In the genomic region with DNA sequence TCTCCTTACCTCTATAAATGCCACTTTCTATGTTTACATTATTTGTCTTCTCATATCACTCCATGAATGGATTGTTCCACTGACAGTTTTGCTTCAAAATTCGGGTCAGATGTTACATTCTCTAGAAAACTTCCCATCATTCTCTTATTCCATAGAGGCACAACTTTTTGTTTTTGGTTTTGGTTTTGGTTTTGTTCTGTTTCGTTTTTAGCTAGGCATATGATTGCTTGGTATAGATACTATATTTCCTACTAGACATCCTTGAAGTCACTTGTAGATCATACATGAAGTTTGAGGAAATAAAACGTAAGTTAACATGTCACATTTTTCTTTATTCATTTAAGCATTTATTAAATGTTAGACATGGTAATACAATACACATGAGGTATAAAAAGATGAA, we compare ENCODE assay signal across 20 cellular contexts.
"Had no signal": no experiment of that assay in that cellular context is flagged by ENCODE, and none has a peak within 500 bp of the region (broad histone marks: within the 10 kb centered on the region; RNA-seq: fewer than 3 reads in every experiment).

No MANE protein-coding gene starts in this region.

- H3K36me3 ChIP-seq: adrenal gland, left ventricle myocardium inferior, pancreas, right atrium auricular region, spleen, vagina had no signal

- H3K27ac ChIP-seq: adrenal gland, left ventricle myocardium inferior, pancreas, psoas muscle, right atrium auricular region, spleen, testis, vagina had no signal

- DNase-seq: activated CD4-positive, alpha-beta memory T cell treated with anti-CD3 and anti-CD28 coated beads for 36 hours; activated CD4-positive, alpha-beta T cell treated with anti-CD3 and anti-CD28 coated beads for 48 hours; adrenal gland; central memory CD4-positive, alpha-beta T cell; effector memory CD4-positive, alpha-beta T cell; hippocampal formation; left ventricle myocardium inferior; midbrain; nephron progenitor cell; pancreas; psoas muscle; spleen; stimulated activated CD4-positive, alpha-beta T cell treated with anti-CD3 and anti-CD28 coated beads, Interleukin-4, amount 100 ng/mL, for 1 hour; stimulated activated naive CD4-positive, alpha-beta T cell; testis had no signal

- H3K4me3 Mint-ChIP-seq: activated CD4-positive, alpha-beta memory T cell treated with anti-CD3 and anti-CD28 coated beads for 36 hours; activated naive CD8-positive, alpha-beta T cell; nephron progenitor cell; type B pancreatic cell had no signal

- H3K9me3 Mint-ChIP-seq: nephron progenitor cell, type B pancreatic cell had no signal

- H3K4me3 ChIP-seq: adrenal gland, left ventricle myocardium inferior, pancreas, psoas muscle, right atrium auricular region, spleen, testis, vagina had no signal

- ATAC-seq: esophagus mucosa, pancreas, psoas muscle had no signal

- H3K4me1 ChIP-seq: adrenal gland, left ventricle myocardium inferior, pancreas, psoas muscle, right atrium auricular region, spleen, testis, vagina had no signal

- H3K36me3 Mint-ChIP-seq: activated CD4-positive, alpha-beta memory T cell treated with anti-CD3 and anti-CD28 coated beads for 36 hours; activated naive CD8-positive, alpha-beta T cell; type B pancreatic cell had no signal

- H3K27ac Mint-ChIP-seq: activated CD4-positive, alpha-beta memory T cell treated with anti-CD3 and anti-CD28 coated beads for 36 hours; activated naive CD8-positive, alpha-beta T cell; nephron progenitor cell; type B pancreatic cell had no signal

- H3K9me3 ChIP-seq: adrenal gland, left ventricle myocardium inferior, pancreas, psoas muscle, right atrium auricular region, spleen, testis, vagina had no signal

- H3K27me3 Mint-ChIP-seq: activated CD4-positive, alpha-beta memory T cell treated with anti-CD3 and anti-CD28 coated beads for 36 hours; activated naive CD8-positive, alpha-beta T cell; type B pancreatic cell had no signal

- H3K27me3 ChIP-seq: adrenal gland, pancreas, right atrium auricular region, spleen, testis, vagina had no signal
